In the genomic region with DNA sequence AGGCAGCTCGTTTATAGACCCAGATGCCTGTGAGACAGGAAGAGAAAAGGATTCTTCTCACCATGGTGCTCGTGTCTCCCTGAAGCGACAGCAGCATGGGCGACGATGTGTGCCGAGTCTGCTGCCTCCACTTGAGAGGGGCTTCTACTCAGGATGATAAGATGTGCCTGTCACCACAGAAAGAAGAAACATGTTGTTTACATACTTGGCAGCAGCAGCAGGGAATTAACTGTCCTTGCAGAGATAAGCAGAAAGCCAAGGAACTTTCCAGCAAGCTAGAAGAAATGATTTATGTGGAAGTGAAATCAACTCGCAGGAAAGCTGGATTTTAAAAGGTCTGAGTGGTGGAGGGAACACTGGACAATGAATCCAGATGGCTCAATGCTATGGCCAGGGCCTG, we compare ENCODE assay signal across 20 cellular contexts.
DNase-seq lines count a peak whose midpoint lies in the region; ATAC-seq, FAIRE-seq and TF ChIP-seq lines count a peak whose summit lies in the region.
"Had no signal": no experiment of that assay in that cellular context is flagged by ENCODE, and none has a peak within 500 bp of the region (broad histone marks: within the 10 kb centered on the region; RNA-seq: fewer than 3 reads in every experiment).

No MANE protein-coding gene starts in this region.

- H3K27me3 ChIP-seq in bronchial epithelial cell (ENCODE audit: control insufficient read depth, insufficient read depth, low read length) (no peaks in the 10 kb centered on the region), neuronal stem cell (ENCODE audit: control insufficient read depth in 3 of 3, insufficient read depth in 3 of 3, low read depth in 1 of 3, low read length in 3 of 3) (no peaks in the 10 kb centered on the region), brain microvascular endothelial cell (replicated peaks) (no peaks in the 10 kb centered on the region)
- H3K27me3 ChIP-seq: MG63 had no signal

- H3K36me3 ChIP-seq in bronchial epithelial cell (ENCODE audit: control insufficient read depth, insufficient read depth, low read length) (peaks cover 7% of the 10 kb centered on the region), neuronal stem cell (replicated peaks in 1 of 2; ENCODE audit: control insufficient read depth in 2 of 2, insufficient read depth in 2 of 2, low read length in 2 of 2) (peaks cover 11 to 44% of the 10 kb centered on the region in 2 donors), urinary bladder (ENCODE audit: insufficient read depth) (no peaks in the 10 kb centered on the region), brain microvascular endothelial cell (replicated peaks) (peaks cover 6% of the 10 kb centered on the region)

- FAIRE-seq in bronchial epithelial cell (lab: Jason Lieb, UNC) = peak; percentile 40
- FAIRE-seq: TTC549 had no signal

- no peaks in the 10 kb centered on the region for H3K9me3 ChIP-seq in neuronal stem cell (replicated peaks in 1 of 2; ENCODE audit: control insufficient read depth in 2 of 2, insufficient read depth in 1 of 2, low read depth in 1 of 2, low read length in 2 of 2)
- H3K9me3 ChIP-seq: lower lobe of right lung, MG63 had no signal

- H2AK5ac ChIP-seq in neuronal stem cell (ENCODE audit: low read depth, low read length) = no peak overlapping the region

- no peak overlapping the region for H2BK120ac ChIP-seq in neuronal stem cell (ENCODE audit: low read depth, low read length)

- intact Hi-C loops in left cardiac atrium (cut with DNase I) = loop anchor here (5.0 kb wide), 1 partner anchor 37 kb away; no protein-coding TSS in a partner anchor

- DNase-seq in bronchial epithelial cell (ENCODE audit: low read depth) (no peak), left cardiac atrium (no peak), neuronal stem cell (ENCODE audit: low spot score) (no peak), NCI-H1694 treated with DMSO at 0.1 percent for 48 hours (lab: John Stamatoyannopoulos, UW) (no peak), brain microvascular endothelial cell (no peak)
- DNase-seq in effector CD4-positive, alpha-beta T cell = no peak
- DNase-seq: activated CD4-positive, alpha-beta T cell treated with anti-CD3 and anti-CD28 coated beads for 48 hours; activated gamma-delta T cell treated with Interleukin-2 at 50 U/mL for 16 hours; aorta; Calu3; cortex of kidney; H7; lower lobe of right lung; MG63; NCI-H446; RPMI8226; stimulated activated naive CD4-positive, alpha-beta T cell treated with Interleukin-2 at 50 U/mL for 16 hours; SW 1271 had no signal

- H3K27ac ChIP-seq in neuronal stem cell (replicated peaks; ENCODE audit: low read length) = no peak overlapping the region
- H3K27ac ChIP-seq in urinary bladder (ENCODE audit: low read depth) = peak overlapping the region; percentile 54
- no peak overlapping the region for H3K27ac ChIP-seq in brain microvascular endothelial cell
- H3K27ac ChIP-seq: lower lobe of right lung had no signal

- H3K9ac ChIP-seq in neuronal stem cell (ENCODE audit: low read depth, low read length, poor library complexity) = peak overlapping the region; percentile 24

- H2AFZ ChIP-seq in neuronal stem cell (ENCODE audit: low read length) = no peak overlapping the region

- TF ChIP-seq CTCF in bronchial epithelial cell (IDR thresholded peaks at IDR 0.05; ENCODE audit: insufficient read depth, low read length, severe bottlenecking) = no peak
- TF ChIP-seq CTCF in brain microvascular endothelial cell (IDR thresholded peaks at IDR 0.05; ENCODE audit: low read depth, low read length, missing control alignments) = no peak

- no peak overlapping the region for H3K14ac ChIP-seq in neuronal stem cell (ENCODE audit: low read length)

- no peak overlapping the region for H2BK12ac ChIP-seq in neuronal stem cell (ENCODE audit: low read length)

- no peak overlapping the region for H3K18ac ChIP-seq in neuronal stem cell (ENCODE audit: low read length)

- ATAC-seq in left cardiac atrium = peak; percentile 7 to 29
- ATAC-seq: lower lobe of right lung had no signal

- H3K79me1 ChIP-seq in neuronal stem cell (ENCODE audit: low read depth, low read length) = no peaks in the 10 kb centered on the region

- no peak overlapping the region for H2BK15ac ChIP-seq in neuronal stem cell (ENCODE audit: low read length)

- H3K4me1 ChIP-seq in neuronal stem cell (ENCODE audit: control insufficient read depth in 2 of 2, insufficient read depth in 1 of 2, low read depth in 1 of 2, low read length in 2 of 2) (no peaks in the 10 kb centered on the region), urinary bladder (ENCODE audit: insufficient read depth) (no peaks in the 10 kb centered on the region)

- H4K8ac ChIP-seq in neuronal stem cell (ENCODE audit: low read depth, low read length) = no peak overlapping the region

- H2BK5ac ChIP-seq in neuronal stem cell (ENCODE audit: low read length) = no peak overlapping the region

- in situ Hi-C loops in brain microvascular endothelial cell (cut with HindIII; ENCODE audit: low pct_ligation_motif_present, low sequenced_read_pairs) = no loop called here

- no peak overlapping the region for H3K4ac ChIP-seq in neuronal stem cell (ENCODE audit: low read length)

- H3K4me3 ChIP-seq in bronchial epithelial cell (ENCODE audit: low read depth, low read length) = no peak overlapping the region
- no peak overlapping the region for H3K4me3 ChIP-seq in neuronal stem cell (ENCODE audit: low read length in 2 of 2)
- H3K4me3 ChIP-seq in urinary bladder (ENCODE audit: low read depth, low read length) = no peak overlapping the region
- H3K4me3 ChIP-seq in brain microvascular endothelial cell (ENCODE audit: low read depth, low read length) = no peak overlapping the region
- H3K4me3 ChIP-seq: lower lobe of right lung, MG63 had no signal

- H3K4me2 ChIP-seq in neuronal stem cell (ENCODE audit: insufficient read depth, low read length, poor library complexity, severe bottlenecking) = no peak overlapping the region

- H4K91ac ChIP-seq in neuronal stem cell (ENCODE audit: low read depth, low read length, poor library complexity) = no peak overlapping the region

- no peak overlapping the region for H3K23ac ChIP-seq in neuronal stem cell (ENCODE audit: low read depth, low read length, poor library complexity)

- WGBS in neuronal stem cell (ENCODE audit: extremely low coverage in 2 of 2, insufficient read length in 2 of 2, insufficient replicate concordance in 1 of 2), 2 donors = no CpG with 5 or more reads among the region's 7 CpGs
- WGBS in urinary bladder = 26% methylated on average over 7 of the region's 7 CpGs
